28 cellular contexts compared by ENCODE assay signal in genomic region chr14:89918721-89919120, GRCh38.
"Had no signal": no experiment of that assay in that cellular context is flagged by ENCODE, and none has a peak within 500 bp of the region (broad histone marks: within the 10 kb centered on the region; RNA-seq: fewer than 3 reads in every experiment).

No MANE protein-coding gene starts in this region.

- H3K4me3 ChIP-seq: heart left ventricle, left ventricle myocardium inferior, lung, mucosa of descending colon, pancreas, prostate gland, skin epidermis, tibial nerve, upper lobe of left lung had no signal

- FAIRE-seq: pancreas, urothelium cell line had no signal

- H3K9me3 ChIP-seq: heart left ventricle, left ventricle myocardium inferior, mucosa of descending colon, pancreas, prostate gland, tibial nerve, upper lobe of left lung had no signal

- H3K27me3 ChIP-seq: heart left ventricle, pancreas, tibial nerve, upper lobe of left lung had no signal

- H3K36me3 Mint-ChIP-seq: naive thymus-derived CD4-positive, alpha-beta T cell; natural killer cell treated with Interleukin-12 subunit alpha and Interleukin-12 subunit beta and Interleukin-15 and Interleukin-18, amount 100 ng/mL, for 72 hours had no signal

- H3K27ac Mint-ChIP-seq: naive thymus-derived CD4-positive, alpha-beta T cell had no signal

- DNase-seq: heart left ventricle; hypothalamus; immature natural killer cell; islet precursor cell; left ventricle myocardium inferior; mesendoderm; midbrain; mucosa of descending colon; naive thymus-derived CD4-positive, alpha-beta T cell; pancreas; posterior cingulate gyrus; retina; right cardiac atrium; stimulated activated CD4-positive, alpha-beta T cell treated with anti-CD3 and anti-CD28 coated beads, Interleukin-12 subunit alpha, Interleukin-12 subunit beta, amount 100 ng/mL, for 4 hours; stimulated activated CD4-positive, alpha-beta T cell treated with anti-CD3 and anti-CD28 coated beads, Interleukin-15, amount 100 ng/mL, for 24 hours; stimulated activated CD4-positive, alpha-beta T cell treated with anti-CD3 and anti-CD28 coated beads, Interleukin-2, amount 100 ng/mL, for 24 hours; stimulated activated CD4-positive, alpha-beta T cell treated with anti-CD3 and anti-CD28 coated beads, Interleukin-4, amount 100 ng/mL, for 1 hour; stimulated activated naive CD4-positive, alpha-beta T cell; stimulated activated naive CD8-positive, alpha-beta T cell treated with anti-CD3 and anti-CD28 coated beads, Interleukin-15, amount 100 ng/mL, for 72 hours; substantia nigra; upper lobe of left lung had no signal

- H3K4me3 Mint-ChIP-seq: immature natural killer cell; naive thymus-derived CD4-positive, alpha-beta T cell; natural killer cell treated with Interleukin-12 subunit alpha and Interleukin-12 subunit beta and Interleukin-15 and Interleukin-18, amount 100 ng/mL, for 72 hours; stimulated activated naive CD8-positive, alpha-beta T cell treated with anti-CD3 and anti-CD28 coated beads, Interleukin-15, amount 100 ng/mL, for 72 hours had no signal

- H3K4me1 ChIP-seq: pancreas, prostate gland had no signal

- H3K4me1 Mint-ChIP-seq: stimulated activated naive CD8-positive, alpha-beta T cell treated with anti-CD3 and anti-CD28 coated beads, Interleukin-15, amount 100 ng/mL, for 72 hours had no signal

- H3K9me3 Mint-ChIP-seq: immature natural killer cell; naive thymus-derived CD4-positive, alpha-beta T cell; natural killer cell treated with Interleukin-12 subunit alpha and Interleukin-12 subunit beta and Interleukin-15 and Interleukin-18, amount 100 ng/mL, for 72 hours; stimulated activated naive CD8-positive, alpha-beta T cell treated with anti-CD3 and anti-CD28 coated beads, Interleukin-15, amount 100 ng/mL, for 72 hours had no signal

- ATAC-seq: heart left ventricle; mucosa of descending colon; naive thymus-derived CD4-positive, alpha-beta T cell; natural killer cell treated with Interleukin-12 subunit alpha and Interleukin-12 subunit beta and Interleukin-15 and Interleukin-18, amount 100 ng/mL, for 72 hours; pancreas; right cardiac atrium; sciatic nerve; stimulated activated naive CD8-positive, alpha-beta T cell treated with anti-CD3 and anti-CD28 coated beads, Interleukin-15, amount 100 ng/mL, for 72 hours had no signal

- H3K27ac ChIP-seq: heart left ventricle, left ventricle myocardium inferior, pancreas, prostate gland, skin epidermis, tibial nerve, upper lobe of left lung had no signal

- H3K36me3 ChIP-seq: heart left ventricle, left ventricle myocardium inferior, pancreas, prostate gland, tibial nerve, upper lobe of left lung had no signal

- H3K27me3 Mint-ChIP-seq: stimulated activated naive CD8-positive, alpha-beta T cell treated with anti-CD3 and anti-CD28 coated beads, Interleukin-15, amount 100 ng/mL, for 72 hours had no signal
